8 cellular contexts compared by ENCODE assay signal in genomic region chr1:234604726-234605492, GRCh38. TPM values are rescaled to one million over a fixed set of nuclear protein-coding genes. Genes with fewer than 3 reads are reported as not detected.
DNase-seq lines count a peak whose midpoint lies in the region; ATAC-seq, FAIRE-seq and TF ChIP-seq lines count a peak whose summit lies in the region.

No MANE protein-coding gene starts in this region.

- H3K9me3 ChIP-seq in kidney (ENCODE audit: control insufficient read depth in 1 of 2, low read length in 2 of 2), result no peaks in the 10 kb centered on the region

- FAIRE-seq in kidney (lab: Jason Lieb, UNC), result no peak

- peak overlapping the region; percentile 100 for H3K27ac ChIP-seq in kidney (ENCODE audit: low read depth in 2 of 2, low read length in 2 of 2)

- H3K4me3 Mint-ChIP-seq in stimulated activated naive CD8-positive, alpha-beta T cell treated with anti-CD3 and anti-CD28 coated beads, Interleukin-15, amount 100 ng/mL, for 72 hours, result peak overlapping the region; percentile 94 to 97

- peak overlapping the region; percentile 78 to 99 for H3K9ac ChIP-seq in kidney (ENCODE audit: low read length in 2 of 2)

- H3K9me3 Mint-ChIP-seq in stimulated activated naive CD8-positive, alpha-beta T cell treated with anti-CD3 and anti-CD28 coated beads, Interleukin-15, amount 100 ng/mL, for 72 hours, result no peaks in the 10 kb centered on the region

- no peaks in the 10 kb centered on the region for H3K27me3 Mint-ChIP-seq in stimulated activated naive CD8-positive, alpha-beta T cell treated with anti-CD3 and anti-CD28 coated beads, Interleukin-15, amount 100 ng/mL, for 72 hours

- no peak for ATAC-seq in stimulated activated naive CD8-positive, alpha-beta T cell treated with anti-CD3 and anti-CD28 coated beads, Interleukin-15, amount 100 ng/mL, for 72 hours
- ATAC-seq in GM19397 (IDR thresholded peaks at IDR 0.05; ENCODE audit: unreplicated experiment) (no peak), HG02938 (IDR thresholded peaks at IDR 0.05; ENCODE audit: unreplicated experiment) (no peak)

- TF ChIP-seq CTCF in kidney (IDR thresholded peaks at IDR 0.05; ENCODE audit: borderline replicate concordance, extremely low read depth, insufficient read depth), result no peak

- peaks cover 36% of the 10 kb centered on the region for H3K4me1 Mint-ChIP-seq in stimulated activated naive CD8-positive, alpha-beta T cell treated with anti-CD3 and anti-CD28 coated beads, Interleukin-15, amount 100 ng/mL, for 72 hours

- peak overlapping the region; percentile 77 to 92 for H3K4me3 ChIP-seq in kidney (ENCODE audit: low read length in 2 of 2)

- intact Hi-C loops in kidney (cut with DNase I), result loop anchor here (10.0 kb wide), 1 partner anchor 480 kb away; no protein-coding TSS in a partner anchor

- peaks cover 17 to 20% of the 10 kb centered on the region in 2 donors for H3K4me1 ChIP-seq in kidney (ENCODE audit: control insufficient read depth in 1 of 2, insufficient read depth in 1 of 2, low read depth in 1 of 2, low read length in 2 of 2)

- peaks cover 7 to 42% of the 10 kb centered on the region in 2 donors for H3K36me3 ChIP-seq in kidney (ENCODE audit: control insufficient read depth in 1 of 2, insufficient read depth in 2 of 2, low read length in 2 of 2)

- peak; percentile 84 for DNase-seq in CMK (ENCODE audit: low read depth)
- peak; percentile 30 for DNase-seq in KG1 (lab: John Stamatoyannopoulos, UW)
- peak; percentile 78 for DNase-seq in amniotic epithelial cell (ENCODE audit: low read depth)
- no peak for DNase-seq in kidney
- DNase-seq in stimulated activated naive CD8-positive, alpha-beta T cell treated with anti-CD3 and anti-CD28 coated beads, Interleukin-15, amount 100 ng/mL, for 72 hours, result no peak
- no peak for DNase-seq in cortex of kidney (lab: John Stamatoyannopoulos, UW)

- peak overlapping the region; percentile 3 to 95 for H3K27ac Mint-ChIP-seq in stimulated activated naive CD8-positive, alpha-beta T cell treated with anti-CD3 and anti-CD28 coated beads, Interleukin-15, amount 100 ng/mL, for 72 hours

RNA-seq across cellular contexts. Expression of gene IRF2BP2, which starts 5.1 kb away (rescaled TPM):
- total RNA-seq in kidney, result 130 TPM
- polyA plus RNA-seq in kidney (ENCODE audit: insufficient read depth, low read depth, low replicate concordance), result 53.8 TPM

Comparison
In these comparisons a context has a peak if more than half of its experiments do, and no peak if none do; other contexts are left out.
1. DNase-seq: peak in CMK (single experiment), KG1 (single experiment) and amniotic epithelial cell (single experiment); none in kidney (single experiment), stimulated activated naive CD8-positive, alpha-beta T cell treated with anti-CD3 and anti-CD28 coated beads, Interleukin-15, amount 100 ng/mL, for 72 hours (0 of 2) and cortex of kidney (single experiment).